2 cellular contexts compared by ENCODE assay signal in the genomic region with DNA sequence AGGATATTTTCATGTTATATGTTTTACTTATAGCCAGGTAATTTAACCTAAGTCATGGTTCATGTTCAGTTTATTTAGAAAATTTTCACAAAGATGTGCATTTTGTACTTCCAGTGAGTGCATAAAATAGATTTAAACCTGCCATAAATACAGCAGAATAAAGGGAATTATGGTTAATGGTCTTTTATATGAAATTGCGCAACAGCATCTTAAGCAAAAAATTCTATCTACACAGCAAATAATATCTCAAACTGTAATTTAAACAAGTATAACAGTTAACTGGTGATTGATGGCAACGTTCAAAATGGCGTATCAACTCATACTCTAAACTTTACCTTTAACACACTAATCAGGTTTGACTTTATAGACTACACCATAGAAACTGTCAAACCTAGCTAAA.
TF ChIP-seq lines count a peak whose summit lies in the region.

No MANE protein-coding gene starts in this region.

TF ChIP-seq in HepG2, 621 proteins besides CTCF, POLR2A, EP300 and RAD21 (continued from another document):
- TF ChIP-seq ZSCAN31 (CRISPR knock-in tag; IDR thresholded peaks at IDR 0.05; ENCODE audit: low read depth) (no peak), SIX1 (CRISPR knock-in tag; IDR thresholded peaks at IDR 0.05; ENCODE audit: borderline replicate concordance) (no peak), CEBPB (IDR thresholded peaks at IDR 0.05; ENCODE audit: borderline replicate concordance, low read depth, low read length) (peak; percentile 76; the same call in 1 of the 2 replicates), MAFG (CRISPR knock-in tag; IDR thresholded peaks at IDR 0.05) (no peak)
TF ChIP-seq in HepG2: peak in this region for 1.

TF ChIP-seq in Ishikawa, 13 proteins besides CTCF, POLR2A, EP300 and RAD21:
- TF ChIP-seq, protein P1, sequence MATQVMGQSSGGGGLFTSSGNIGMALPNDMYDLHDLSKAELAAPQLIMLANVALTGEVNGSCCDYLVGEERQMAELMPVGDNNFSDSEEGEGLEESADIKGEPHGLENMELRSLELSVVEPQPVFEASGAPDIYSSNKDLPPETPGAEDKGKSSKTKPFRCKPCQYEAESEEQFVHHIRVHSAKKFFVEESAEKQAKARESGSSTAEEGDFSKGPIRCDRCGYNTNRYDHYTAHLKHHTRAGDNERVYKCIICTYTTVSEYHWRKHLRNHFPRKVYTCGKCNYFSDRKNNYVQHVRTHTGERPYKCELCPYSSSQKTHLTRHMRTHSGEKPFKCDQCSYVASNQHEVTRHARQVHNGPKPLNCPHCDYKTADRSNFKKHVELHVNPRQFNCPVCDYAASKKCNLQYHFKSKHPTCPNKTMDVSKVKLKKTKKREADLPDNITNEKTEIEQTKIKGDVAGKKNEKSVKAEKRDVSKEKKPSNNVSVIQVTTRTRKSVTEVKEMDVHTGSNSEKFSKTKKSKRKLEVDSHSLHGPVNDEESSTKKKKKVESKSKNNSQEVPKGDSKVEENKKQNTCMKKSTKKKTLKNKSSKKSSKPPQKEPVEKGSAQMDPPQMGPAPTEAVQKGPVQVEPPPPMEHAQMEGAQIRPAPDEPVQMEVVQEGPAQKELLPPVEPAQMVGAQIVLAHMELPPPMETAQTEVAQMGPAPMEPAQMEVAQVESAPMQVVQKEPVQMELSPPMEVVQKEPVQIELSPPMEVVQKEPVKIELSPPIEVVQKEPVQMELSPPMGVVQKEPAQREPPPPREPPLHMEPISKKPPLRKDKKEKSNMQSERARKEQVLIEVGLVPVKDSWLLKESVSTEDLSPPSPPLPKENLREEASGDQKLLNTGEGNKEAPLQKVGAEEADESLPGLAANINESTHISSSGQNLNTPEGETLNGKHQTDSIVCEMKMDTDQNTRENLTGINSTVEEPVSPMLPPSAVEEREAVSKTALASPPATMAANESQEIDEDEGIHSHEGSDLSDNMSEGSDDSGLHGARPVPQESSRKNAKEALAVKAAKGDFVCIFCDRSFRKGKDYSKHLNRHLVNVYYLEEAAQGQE (IDR thresholded peaks at IDR 0.05; ENCODE audit: low read depth), result no peak
- TF ChIP-seq CEBPB (IDR thresholded peaks at IDR 0.05), result peak; percentile 94
